In genomic region chr18:48983793-48984437, GRCh38 we compare ENCODE assay signal across 8 cellular contexts. TPM values are rescaled to one million over a fixed set of nuclear protein-coding genes. Genes with fewer than 3 reads are reported as not detected.
DNase-seq lines count a peak whose midpoint lies in the region; ATAC-seq and TF ChIP-seq lines count a peak whose summit lies in the region.
"Had no signal": no experiment of that assay in that cellular context is flagged by ENCODE, and none has a peak within 500 bp of the region (broad histone marks: within the 10 kb centered on the region; RNA-seq: fewer than 3 reads in every experiment).

No MANE protein-coding gene starts in this region.

- ATAC-seq in natural killer cell (no peak), HG02571 (IDR thresholded peaks at IDR 0.05; ENCODE audit: unreplicated experiment) (no peak)

- no peak overlapping the region for H3K4me3 Mint-ChIP-seq in natural killer cell

- no peaks in the 10 kb centered on the region for H3K36me3 Mint-ChIP-seq in natural killer cell

- peak; percentile 18 for DNase-seq in G401 (ENCODE audit: low spot score)
- peak; percentile 30 for DNase-seq in NCI-H128 (lab: John Stamatoyannopoulos, UW; ENCODE audit: unreplicated experiment)
- DNase-seq in SKM-1 treated with dmso at 0.1 percent for 144 hours (lab: John Stamatoyannopoulos, UW; ENCODE audit: unreplicated experiment) = peak; percentile 64
- peak; percentile 48 for DNase-seq in left kidney (ENCODE audit: low read depth, low spot score)
- no peak for DNase-seq in natural killer cell
- no peak for DNase-seq in NK-92 (lab: John Stamatoyannopoulos, UW; ENCODE audit: unreplicated experiment)
- DNase-seq: activated T-cell treated with anti-CD3 and anti-CD28 coated beads, Interleukin-2, amount 50 U/mL, for 1 hour had no signal

- H3K27me3 Mint-ChIP-seq in natural killer cell (ENCODE audit: low read depth in 2 of 2) = peaks cover 7 to 8% of the 10 kb centered on the region in 2 donors

- in situ Hi-C loops in G401 (cut with HindIII; ENCODE audit: low sequenced_read_pairs) = no loop called here

- TF ChIP-seq CTCF in natural killer cell (IDR thresholded peaks at IDR 0.05) = no peak

- no peak overlapping the region for H3K27ac Mint-ChIP-seq in natural killer cell

- no peaks in the 10 kb centered on the region for H3K9me3 Mint-ChIP-seq in natural killer cell

- intact Hi-C loops in natural killer cell (cut with micrococcal nuclease) = no loop called here

- peaks cover 6 to 20% of the 10 kb centered on the region in 2 donors for H3K4me1 Mint-ChIP-seq in natural killer cell

RNA-seq across cellular contexts. Expression of gene SMAD7, which starts 33.1 kb away (rescaled TPM):
- total RNA-seq in G401 (2014; rRNA removed; shearing (Covaris generic)) = 15.4 and 18.6 TPM in 2 replicates
- total RNA-seq in natural killer cell = 100 to 1,000 TPM; 127 to 204 (median 182) TPM

Comparison
In these comparisons a context has a peak if more than half of its experiments do, and no peak if none do; other contexts are left out.
1. DNase-seq: peak in G401 (single experiment), NCI-H128 (single experiment), SKM-1 treated with dmso at 0.1 percent for 144 hours (single experiment) and left kidney (single experiment); none in natural killer cell (single experiment) and NK-92 (single experiment).